Comparison of ENCODE assay signal across 14 cellular contexts in the genomic region with DNA sequence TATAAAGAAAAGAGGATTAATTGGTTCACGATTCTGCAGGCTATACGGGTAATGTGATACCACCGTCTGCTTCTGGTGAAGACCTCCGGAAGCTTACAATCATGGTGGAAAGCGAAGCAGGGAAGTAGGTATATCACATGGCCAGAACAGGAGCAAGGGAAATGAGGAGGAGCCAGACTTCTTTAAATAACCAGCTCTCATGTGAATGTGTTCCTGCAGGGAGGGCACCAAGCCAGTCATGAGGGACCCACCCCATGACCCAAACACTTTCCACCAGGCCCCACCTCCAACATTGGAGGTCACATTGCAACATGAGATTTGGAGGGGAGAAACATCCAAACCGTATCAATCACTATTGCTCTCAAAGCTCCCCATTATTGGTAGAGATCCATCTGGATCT.
A peak's percentile ranks its signal among the peaks of the same experiment; 100 is the strongest.
DNase-seq lines count a peak whose midpoint lies in the region; TF ChIP-seq lines count a peak whose summit lies in the region.
"Had no signal": no experiment of that assay in that cellular context is flagged by ENCODE, and none has a peak within 500 bp of the region (broad histone marks: within the 10 kb centered on the region; RNA-seq: fewer than 3 reads in every experiment).

No MANE protein-coding gene starts in this region.

- intact Hi-C loops in ascending aorta (cut with DNase I) = loop anchor here (2.0 to 5.0 kb wide), 4 partner anchors 61 to 131 kb away; a partner anchor contains a TSS
- intact Hi-C loops in left ventricle myocardium inferior (cut with micrococcal nuclease) = no loop called here

- peak overlapping the region in 8 of 11 experiments; percentile 5 to 74 (median 62); a peak in 14 of 22 replicates for H3K4me2 ChIP-seq in BLaER1 treated with 17β-estradiol and CSF1 and Interleukin-3, amounts not matched to agents 10 nM and 100 nM

- H3K4me1 ChIP-seq in BLaER1 treated with 17β-estradiol and CSF1 and Interleukin-3, amounts not matched to agents 10 nM and 100 nM = peaks cover 0 to 97% (median 48%) of the 10 kb centered on the region in 10 experiments; a peak in 16 of 20 replicates
- H3K4me1 ChIP-seq in ascending aorta = peaks cover 34 to 49% of the 10 kb centered on the region in 2 donors
- peaks cover 14% of the 10 kb centered on the region for H3K4me1 ChIP-seq in left ventricle myocardium inferior
- H3K4me1 ChIP-seq in skeletal muscle tissue (ENCODE audit: control insufficient read depth in 3 of 3, insufficient read depth in 3 of 3, low read length in 3 of 3) = no peaks in the 10 kb centered on the region
- no peaks in the 10 kb centered on the region for H3K4me1 ChIP-seq in effector memory CD4-positive, alpha-beta T cell (ENCODE audit: control insufficient read depth, insufficient read depth, low read length, poor library complexity, severe bottlenecking)

- peak overlapping the region in 1 of 11 experiments; percentile 46; a peak in 2 of 22 replicates for H3K27ac ChIP-seq in BLaER1 treated with 17β-estradiol and CSF1 and Interleukin-3, amounts not matched to agents 10 nM and 100 nM
- H3K27ac ChIP-seq in ascending aorta (peak overlapping the region; percentile 86 to 91), left ventricle myocardium inferior (replicated peaks) (peak overlapping the region; percentile 66), skeletal muscle tissue (ENCODE audit: low read depth, low read length) (peak overlapping the region; percentile 3)
- no peak overlapping the region for H3K27ac ChIP-seq in effector memory CD4-positive, alpha-beta T cell (ENCODE audit: insufficient read depth, low read length, poor library complexity, severe bottlenecking)
- H3K27ac ChIP-seq: right lobe of liver had no signal

- no peaks in the 10 kb centered on the region for H3K36me3 ChIP-seq in BLaER1 treated with 17β-estradiol and CSF1 and Interleukin-3, amounts not matched to agents 10 nM and 100 nM
- peaks cover 0 to 9% of the 10 kb centered on the region in 2 donors for H3K36me3 ChIP-seq in ascending aorta
- H3K36me3 ChIP-seq in left ventricle myocardium inferior = no peaks in the 10 kb centered on the region
- H3K36me3 ChIP-seq in skeletal muscle tissue (ENCODE audit: control insufficient read depth in 3 of 3, insufficient read depth in 3 of 3, low read length in 3 of 3) = no peaks in the 10 kb centered on the region
- H3K36me3 ChIP-seq in effector memory CD4-positive, alpha-beta T cell (ENCODE audit: control insufficient read depth, insufficient read depth, low read length) = no peaks in the 10 kb centered on the region
- H3K36me3 ChIP-seq: right lobe of liver had no signal

- H3K4me3 ChIP-seq in BLaER1 treated with 17β-estradiol and CSF1 and Interleukin-3, amounts not matched to agents 10 nM and 100 nM = no peak overlapping the region
- H3K4me3 ChIP-seq in ascending aorta (peak overlapping the region in 1 of 2 donors; percentile 18), left ventricle myocardium inferior (no peak overlapping the region), skeletal muscle tissue (ENCODE audit: low read length in 3 of 3) (no peak overlapping the region)
- no peak overlapping the region for H3K4me3 ChIP-seq in effector memory CD4-positive, alpha-beta T cell (ENCODE audit: insufficient read depth, low read depth, low read length, poor library complexity, severe bottlenecking)
- H3K4me3 ChIP-seq: right lobe of liver had no signal

- H3K9ac ChIP-seq in BLaER1 treated with 17β-estradiol and CSF1 and Interleukin-3, amounts not matched to agents 10 nM and 100 nM = no peak overlapping the region; a peak in 1 of 22 replicates
- no peak overlapping the region for H3K9ac ChIP-seq in skeletal muscle tissue (ENCODE audit: low read depth in 1 of 3, low read length in 3 of 3)

- peaks cover 0 to 9% (median 0%) of the 10 kb centered on the region in 11 experiments; a peak in 6 of 22 replicates for H3K9me3 ChIP-seq in BLaER1 treated with 17β-estradiol and CSF1 and Interleukin-3, amounts not matched to agents 10 nM and 100 nM (replicated peaks in 1 of 11)
- no peaks in the 10 kb centered on the region for H3K9me3 ChIP-seq in ascending aorta
- H3K9me3 ChIP-seq in left ventricle myocardium inferior (replicated peaks) = no peaks in the 10 kb centered on the region
- no peaks in the 10 kb centered on the region for H3K9me3 ChIP-seq in skeletal muscle tissue (ENCODE audit: control insufficient read depth in 3 of 3, low read length in 3 of 3)
- H3K9me3 ChIP-seq in effector memory CD4-positive, alpha-beta T cell (ENCODE audit: control insufficient read depth, low read length) = no peaks in the 10 kb centered on the region
- H3K9me3 ChIP-seq: right lobe of liver had no signal

- TF ChIP-seq CTCF in ascending aorta (IDR thresholded peaks at IDR 0.05) (no peak), left ventricle myocardium inferior (IDR thresholded peaks at IDR 0.05; ENCODE audit: borderline replicate concordance) (no peak)

- DNase-seq in ascending aorta (ENCODE audit: low spot score in 2 of 2) (peak in 1 of 2 donors; percentile 81), left ventricle myocardium inferior (no peak), 8988T (no peak), NCI-H774 (lab: John Stamatoyannopoulos, UW) (no peak), NCI-H524 (lab: John Stamatoyannopoulos, UW) (no peak)
- DNase-seq in effector memory CD4-positive, alpha-beta T cell = no peak
- DNase-seq: activated naive CD4-positive, alpha-beta T cell treated with anti-CD3 and anti-CD28 coated beads for 36 hours; islet precursor cell; naive thymus-derived CD4-positive, alpha-beta T cell; NCI-H1417 treated with DMSO at 0.1 percent for 48 hours; right lobe of liver; SHP77 treated with DMSO at 0.1 percent for 48 hours had no signal

- no peaks in the 10 kb centered on the region; a peak in 1 of 22 replicates for H3K27me3 ChIP-seq in BLaER1 treated with 17β-estradiol and CSF1 and Interleukin-3, amounts not matched to agents 10 nM and 100 nM
- no peaks in the 10 kb centered on the region for H3K27me3 ChIP-seq in ascending aorta
- H3K27me3 ChIP-seq in left ventricle myocardium inferior (ENCODE audit: low read depth) = no peaks in the 10 kb centered on the region
- H3K27me3 ChIP-seq in skeletal muscle tissue (ENCODE audit: control insufficient read depth in 3 of 3, insufficient read depth in 3 of 3, low read length in 3 of 3) = no peaks in the 10 kb centered on the region
- H3K27me3 ChIP-seq in effector memory CD4-positive, alpha-beta T cell (replicated peaks; ENCODE audit: control insufficient read depth, insufficient read depth, low read length, poor library complexity, severe bottlenecking) = no peaks in the 10 kb centered on the region
- H3K27me3 ChIP-seq: right lobe of liver had no signal

- H4K20me1 ChIP-seq in BLaER1 treated with 17β-estradiol and CSF1 and Interleukin-3, amounts not matched to agents 10 nM and 100 nM = no peaks in the 10 kb centered on the region
